Comparison of ENCODE assay signal across 25 cellular contexts in genomic region chr15:85049805-85050204, GRCh38.
"Had no signal": no experiment of that assay in that cellular context is flagged by ENCODE, and none has a peak within 500 bp of the region (broad histone marks: within the 10 kb centered on the region; RNA-seq: fewer than 3 reads in every experiment).

No MANE protein-coding gene starts in this region.

- ATAC-seq: left colon; left lung; lower lobe of right lung; naive thymus-derived CD8-positive, alpha-beta T cell; pancreas; right cardiac atrium; sciatic nerve had no signal

- DNase-seq: hypothalamus; immature natural killer cell; kidney; left colon; left lung; lower lobe of right lung; mammary epithelial cell; mesenchymal stem cell; naive thymus-derived CD8-positive, alpha-beta T cell; nucleus accumbens; pancreas; posterior cingulate gyrus; retina; right cardiac atrium; stimulated activated CD4-positive, alpha-beta T cell treated with anti-CD3 and anti-CD28 coated beads, Interleukin-12 subunit alpha, Interleukin-12 subunit beta, amount 100 ng/mL, for 4 hours; stimulated activated CD4-positive, alpha-beta T cell treated with anti-CD3 and anti-CD28 coated beads, Interleukin-15, amount 100 ng/mL, for 24 hours; stimulated activated CD4-positive, alpha-beta T cell treated with anti-CD3 and anti-CD28 coated beads, Interleukin-2, amount 100 ng/mL, for 24 hours; stimulated activated CD4-positive, alpha-beta T cell treated with anti-CD3 and anti-CD28 coated beads, Interleukin-4, amount 100 ng/mL, for 1 hour; stimulated activated naive CD4-positive, alpha-beta T cell; uterus had no signal

- H3K4me3 ChIP-seq: left lung, lower lobe of right lung, pancreas, prostate gland, skin epidermis, tibial nerve, uterus had no signal

- H3K9me3 ChIP-seq: left lung, lower lobe of right lung, pancreas, prostate gland, tibial nerve, uterus had no signal

- H3K27me3 ChIP-seq: left lung, pancreas, tibial nerve, uterus had no signal

- FAIRE-seq: islet of Langerhans, kidney, pancreas had no signal

- H3K27ac ChIP-seq: left lung, lower lobe of right lung, pancreas, prostate gland, skin epidermis, uterus had no signal

- H3K4me1 ChIP-seq: prostate gland, uterus had no signal

- H3K36me3 ChIP-seq: left lung, lower lobe of right lung, pancreas, prostate gland, tibial nerve, uterus had no signal
